23 cellular contexts compared by ENCODE assay signal in genomic region chr7:5279734-5280133, GRCh38. TPM values are rescaled to one million over a fixed set of nuclear protein-coding genes. Genes with fewer than 3 reads are reported as not detected.
DNase-seq lines count a peak whose midpoint lies in the region; ATAC-seq and TF ChIP-seq lines count a peak whose summit lies in the region.
"Had no signal": no experiment of that assay in that cellular context is flagged by ENCODE, and none has a peak within 500 bp of the region (broad histone marks: within the 10 kb centered on the region; RNA-seq: fewer than 3 reads in every experiment).

No MANE protein-coding gene starts in this region.

- H3K9me3 Mint-ChIP-seq in activated naive CD4-positive, alpha-beta T cell treated with anti-CD3 and anti-CD28 coated beads, Interleukin-2, amount 50 U/mL, for 24 hours: no peaks in the 10 kb centered on the region
- no peaks in the 10 kb centered on the region for H3K9me3 Mint-ChIP-seq in neural crest cell
- H3K9me3 Mint-ChIP-seq: CD4-positive, alpha-beta T cell; CD8-positive, alpha-beta T cell had no signal

- no peak overlapping the region for H3K27ac ChIP-seq in osteoblast (ENCODE audit: low read depth, low read length)
- H3K27ac ChIP-seq: 22Rv1; A549; BLaER1 treated with 17β-estradiol and CSF1 and Interleukin-3, amounts not matched to agents 10 nM and 100 nM; C4-2B had no signal

- no peaks in the 10 kb centered on the region for H3K4me1 Mint-ChIP-seq in activated naive CD4-positive, alpha-beta T cell treated with anti-CD3 and anti-CD28 coated beads, Interleukin-2, amount 50 U/mL, for 24 hours
- H3K4me1 Mint-ChIP-seq in neural crest cell: no peaks in the 10 kb centered on the region

- no peaks in the 10 kb centered on the region for H4K20me1 ChIP-seq in osteoblast (ENCODE audit: insufficient read depth, low read length)

- no peak overlapping the region for H3K4me3 Mint-ChIP-seq in activated naive CD4-positive, alpha-beta T cell treated with anti-CD3 and anti-CD28 coated beads, Interleukin-2, amount 50 U/mL, for 24 hours
- H3K4me3 Mint-ChIP-seq in neural crest cell: peak overlapping the region; percentile 11
- H3K4me3 Mint-ChIP-seq: B cell; CD4-positive, alpha-beta T cell; CD8-positive, alpha-beta T cell had no signal

- no peaks in the 10 kb centered on the region for H3K4me1 ChIP-seq in osteoblast (ENCODE audit: insufficient read depth, low read length)

- peak overlapping the region; percentile 2 for H3K27ac Mint-ChIP-seq in activated naive CD4-positive, alpha-beta T cell treated with anti-CD3 and anti-CD28 coated beads, Interleukin-2, amount 50 U/mL, for 24 hours
- no peak overlapping the region for H3K27ac Mint-ChIP-seq in neural crest cell (ENCODE audit: unreplicated experiment)
- H3K27ac Mint-ChIP-seq: B cell; CD4-positive, alpha-beta T cell; CD8-positive, alpha-beta T cell had no signal

- no peaks in the 10 kb centered on the region for H3K79me2 ChIP-seq in osteoblast (ENCODE audit: insufficient read depth, low read length)

- no peak for TF ChIP-seq EP300 in Ishikawa (IDR thresholded peaks at IDR 0.05; ENCODE audit: borderline replicate concordance)

- H3K27me3 ChIP-seq in osteoblast (ENCODE audit: insufficient read depth, low read length): peaks cover 3% of the 10 kb centered on the region

- H2AFZ ChIP-seq in osteoblast (ENCODE audit: low read length): no peak overlapping the region

- no peak for TF ChIP-seq CTCF in neural crest cell (conservative IDR thresholded peaks at IDR 0.05)
- no peak for TF ChIP-seq CTCF in osteoblast (IDR thresholded peaks at IDR 0.05; ENCODE audit: extremely low read depth, low read depth, low read length)

- no peak for DNase-seq in activated naive CD4-positive, alpha-beta T cell treated with anti-CD3 and anti-CD28 coated beads, Interleukin-2, amount 50 U/mL, for 16 hours
- DNase-seq in neural crest cell (ENCODE audit: low read depth, low spot score): no peak
- DNase-seq in osteoblast (ENCODE audit: insufficient read length, low spot score, missing footprints): peak; percentile 68
- no peak for DNase-seq in NCI-H524 treated with DMSO at 0.1 percent for 48 hours (lab: John Stamatoyannopoulos, UW)
- DNase-seq: AML-193; CD4-positive, alpha-beta T cell; CD8-positive, alpha-beta T cell; DMS 273 treated with DMSO at 0.1 percent for 48 hours; DMS153; DMS53; DMS79; DND-41; EL; GDM1 had no signal

- ATAC-seq in HG03159 (IDR thresholded peaks at IDR 0.05; ENCODE audit: unreplicated experiment): no peak
- ATAC-seq: A549; CD8-positive, alpha-beta T cell; GM12878 had no signal

- no peak overlapping the region for H3K4me3 ChIP-seq in osteoblast (ENCODE audit: insufficient read depth, low read length)
- H3K4me3 ChIP-seq: A549; BLaER1 treated with 17β-estradiol and CSF1 and Interleukin-3, amounts not matched to agents 10 nM and 100 nM; GM12878 had no signal

- no peaks in the 10 kb centered on the region for H3K9me3 ChIP-seq in osteoblast (ENCODE audit: low read depth, low read length)
- H3K9me3 ChIP-seq: A549; BLaER1 treated with 17β-estradiol and CSF1 and Interleukin-3, amounts not matched to agents 10 nM and 100 nM had no signal

- H3K36me3 Mint-ChIP-seq in activated naive CD4-positive, alpha-beta T cell treated with anti-CD3 and anti-CD28 coated beads, Interleukin-2, amount 50 U/mL, for 24 hours: no peaks in the 10 kb centered on the region
- H3K36me3 Mint-ChIP-seq in neural crest cell (ENCODE audit: low read depth): no peaks in the 10 kb centered on the region
- H3K36me3 Mint-ChIP-seq: CD8-positive, alpha-beta T cell had no signal

- H3K4me2 ChIP-seq in osteoblast (ENCODE audit: insufficient read depth, low read length): no peak overlapping the region
- H3K4me2 ChIP-seq: A549; BLaER1 treated with 17β-estradiol and CSF1 and Interleukin-3, amounts not matched to agents 10 nM and 100 nM had no signal

- peaks cover 6% of the 10 kb centered on the region for H3K27me3 Mint-ChIP-seq in activated naive CD4-positive, alpha-beta T cell treated with anti-CD3 and anti-CD28 coated beads, Interleukin-2, amount 50 U/mL, for 24 hours
- peaks cover 3% of the 10 kb centered on the region for H3K27me3 Mint-ChIP-seq in neural crest cell (ENCODE audit: low read depth)

- TF ChIP-seq RAD21 in Ishikawa (IDR thresholded peaks at IDR 0.05; ENCODE audit: low read depth): no peak

- no peaks in the 10 kb centered on the region for H3K36me3 ChIP-seq in osteoblast (ENCODE audit: insufficient read depth, low read length)
- H3K36me3 ChIP-seq: BLaER1 treated with 17β-estradiol and CSF1 and Interleukin-3, amounts not matched to agents 10 nM and 100 nM had no signal

TF ChIP-seq in Ishikawa, 13 proteins besides CTCF, POLR2A, EP300 and RAD21:
- TF ChIP-seq NFIC (IDR thresholded peaks at IDR 0.05) (no peak), CREB1 (IDR thresholded peaks at IDR 0.05; ENCODE audit: low read depth) (no peak), USF1 (IDR thresholded peaks at IDR 0.05) (peak; percentile 65)

RNA-seq across cellular contexts. Expression of gene SLC29A4, which starts 3.0 kb away (rescaled TPM):
- 32.5 and 40.0 TPM in 2 replicates for total RNA-seq in neural crest cell
- 0.88 and 1.1 TPM in 2 replicates for total RNA-seq in osteoblast

Comparison
In these comparisons a context has a peak if more than half of its experiments do, and no peak if none do; other contexts are left out.
1. RNA of gene SLC29A4, which starts 3.0 kb away (total RNA-seq): 32.5 to 40.0 TPM in neural crest cell; 0.88 to 1.1 TPM in osteoblast; every median in the first group is over 10 times any median in the second.